Comparison of ENCODE assay signal across 13 cellular contexts in genomic region chr17:1997146-1997586, GRCh38. TPM values are rescaled to one million over a fixed set of nuclear protein-coding genes. Genes with fewer than 3 reads are reported as not detected.
DNase-seq lines count a peak whose midpoint lies in the region; ATAC-seq and TF ChIP-seq lines count a peak whose summit lies in the region.
"Had no signal": no experiment of that assay in that cellular context is flagged by ENCODE, and none has a peak within 500 bp of the region (broad histone marks: within the 10 kb centered on the region; RNA-seq: fewer than 3 reads in every experiment).

No MANE protein-coding gene starts in this region.

- no peaks in the 10 kb centered on the region for H3K9me3 ChIP-seq in T-helper 17 cell (ENCODE audit: control insufficient read depth, low read length, poor library complexity, severe bottlenecking)
- no peaks in the 10 kb centered on the region for H3K9me3 ChIP-seq in hepatocyte (ENCODE audit: low read depth)
- no peaks in the 10 kb centered on the region for H3K9me3 ChIP-seq in gastrocnemius medialis
- no peaks in the 10 kb centered on the region for H3K9me3 ChIP-seq in heart left ventricle
- H3K9me3 ChIP-seq: SK-N-SH had no signal

- H3K36me3 ChIP-seq in hepatocyte (replicated peaks; ENCODE audit: insufficient read depth, low read depth), result no peaks in the 10 kb centered on the region
- H3K36me3 ChIP-seq in gastrocnemius medialis, result no peaks in the 10 kb centered on the region
- H3K36me3 ChIP-seq in heart left ventricle, result no peaks in the 10 kb centered on the region

- H3K27me3 ChIP-seq in hepatocyte (no peaks in the 10 kb centered on the region), gastrocnemius medialis (no peaks in the 10 kb centered on the region), heart left ventricle (peaks cover 0 to 22% (median 0%) of the 10 kb centered on the region in 9 donors)

- ATAC-seq in T-helper 17 cell (no peak), gastrocnemius medialis (no peak), heart left ventricle (no peak), GM21526 (IDR thresholded peaks at IDR 0.05; ENCODE audit: low FRiP score, unreplicated experiment) (no peak)
- no peak for ATAC-seq in stimulated activated effector memory CD8-positive, alpha-beta T cell treated with anti-CD3 and anti-CD28 coated beads, Interleukin-12 subunit alpha, Interleukin-12 subunit beta, amount 100 ng/mL, for 72 hours
- ATAC-seq: activated CD8-positive, alpha-beta T cell treated with anti-CD3 and anti-CD28 coated beads for 36 hours had no signal

- no peak overlapping the region for H3K4me3 Mint-ChIP-seq in T-helper 17 cell
- H3K4me3 Mint-ChIP-seq in stimulated activated effector memory CD8-positive, alpha-beta T cell treated with anti-CD3 and anti-CD28 coated beads, Interleukin-12 subunit alpha, Interleukin-12 subunit beta, amount 100 ng/mL, for 72 hours, result no peak overlapping the region
- H3K4me3 Mint-ChIP-seq: activated CD8-positive, alpha-beta T cell treated with anti-CD3 and anti-CD28 coated beads for 36 hours had no signal

- intact Hi-C loops in gastrocnemius medialis (cut with DNase I; ENCODE audit: low total_unique reads), result no loop called here
- intact Hi-C loops in heart left ventricle (cut with DNase I), result loop anchor here in 1 of 10 donors (5.0 kb wide), 1 partner anchor 50 kb away; no protein-coding TSS in a partner anchor

- H3K4me1 ChIP-seq in hepatocyte (ENCODE audit: insufficient read depth) (peaks cover 46% of the 10 kb centered on the region), gastrocnemius medialis (peaks cover 37 to 39% of the 10 kb centered on the region in 2 donors), heart left ventricle (peaks cover 0 to 57% (median 24%) of the 10 kb centered on the region in 12 donors)

- TF ChIP-seq CTCF in hepatocyte (IDR thresholded peaks at IDR 0.05; ENCODE audit: poor library complexity), result no peak
- TF ChIP-seq CTCF in gastrocnemius medialis (IDR thresholded peaks at IDR 0.05 in 4 of 5, conservative IDR thresholded peaks at IDR 0.05 in 1 of 5), result no peak
- TF ChIP-seq CTCF in heart left ventricle (IDR thresholded peaks at IDR 0.05), result no peak

- H3K79me2 ChIP-seq in hepatocyte, result no peaks in the 10 kb centered on the region

- H3K27me3 Mint-ChIP-seq in T-helper 17 cell, result peaks cover 32% of the 10 kb centered on the region

- DNase-seq in HK-2 (ENCODE audit: unreplicated experiment), result peak; percentile 40
- no peak for DNase-seq in T-helper 17 cell
- DNase-seq in hepatocyte (ENCODE audit: low spot score), result peak; percentile 52
- no peak for DNase-seq in gastrocnemius medialis
- DNase-seq in stimulated activated effector memory CD8-positive, alpha-beta T cell treated with anti-CD3 and anti-CD28 coated beads, Interleukin-12 subunit alpha, Interleukin-12 subunit beta, amount 100 ng/mL, for 72 hours (ENCODE audit: low spot score in 2 of 2), result no peak
- no peak for DNase-seq in heart left ventricle
- DNase-seq in activated CD4-positive, alpha-beta T cell treated with anti-CD3 and anti-CD28 coated beads, Interleukin-2, amount 50 U/mL, for 48 hours, result no peak
- DNase-seq: activated CD8-positive, alpha-beta T cell treated with anti-CD3 and anti-CD28 coated beads for 36 hours; effector memory CD4-positive, alpha-beta T cell; KBM-7; NCI-H2227 treated with DMSO at 0.1 percent for 48 hours had no signal

- H3K27ac ChIP-seq in hepatocyte, result peak overlapping the region; percentile 90
- H3K27ac ChIP-seq in gastrocnemius medialis, result peak overlapping the region; percentile 91 to 97 (median 93)
- peak overlapping the region in 1 of 12 donors; percentile 51 for H3K27ac ChIP-seq in heart left ventricle

- in situ Hi-C loops in gastrocnemius medialis (cut with MboI; ENCODE audit: low sequenced_read_pairs in 4 of 4), result no loop called here

- no peaks in the 10 kb centered on the region for H4K20me1 ChIP-seq in hepatocyte (ENCODE audit: insufficient read depth, poor library complexity, severe bottlenecking)

- no peaks in the 10 kb centered on the region for H3K9me2 ChIP-seq in hepatocyte (replicated peaks; ENCODE audit: insufficient read depth)
- H3K9me2 ChIP-seq: SK-N-SH had no signal

- H3K4me3 ChIP-seq in hepatocyte (no peak overlapping the region), gastrocnemius medialis (no peak overlapping the region), heart left ventricle (no peak overlapping the region)

- WGBS in hepatocyte (ENCODE audit: low lambda C conversion rate, missing lambda C conversion rate), result 39% methylated on average over 12 of the region's 12 CpGs
- 86 to 89% (median 87%) methylated on average over 12 of the region's 12 CpGs for WGBS in heart left ventricle, 4 donors

- H2AFZ ChIP-seq in hepatocyte, result no peak overlapping the region

- peak overlapping the region; percentile 43 for H3K27ac Mint-ChIP-seq in T-helper 17 cell
- no peak overlapping the region for H3K27ac Mint-ChIP-seq in stimulated activated effector memory CD8-positive, alpha-beta T cell treated with anti-CD3 and anti-CD28 coated beads, Interleukin-12 subunit alpha, Interleukin-12 subunit beta, amount 100 ng/mL, for 72 hours
- H3K27ac Mint-ChIP-seq: activated CD8-positive, alpha-beta T cell treated with anti-CD3 and anti-CD28 coated beads for 36 hours had no signal

- H3K4me1 Mint-ChIP-seq in T-helper 17 cell, result peaks cover 4% of the 10 kb centered on the region
- no peaks in the 10 kb centered on the region for H3K4me1 Mint-ChIP-seq in stimulated activated effector memory CD8-positive, alpha-beta T cell treated with anti-CD3 and anti-CD28 coated beads, Interleukin-12 subunit alpha, Interleukin-12 subunit beta, amount 100 ng/mL, for 72 hours

- no peaks in the 10 kb centered on the region for H3K9me3 Mint-ChIP-seq in stimulated activated effector memory CD8-positive, alpha-beta T cell treated with anti-CD3 and anti-CD28 coated beads, Interleukin-12 subunit alpha, Interleukin-12 subunit beta, amount 100 ng/mL, for 72 hours
- H3K9me3 Mint-ChIP-seq: activated CD8-positive, alpha-beta T cell treated with anti-CD3 and anti-CD28 coated beads for 36 hours had no signal

- H3K4me2 ChIP-seq in hepatocyte, result peak overlapping the region; percentile 95
- H3K4me2 ChIP-seq: SK-N-SH had no signal

- TF ChIP-seq POLR2A in gastrocnemius medialis (IDR thresholded peaks at IDR 0.05) (no peak), heart left ventricle (IDR thresholded peaks at IDR 0.05) (no peak)

- peaks cover 7% of the 10 kb centered on the region for H3K36me3 Mint-ChIP-seq in T-helper 17 cell (ENCODE audit: low read depth)
- H3K36me3 Mint-ChIP-seq in stimulated activated effector memory CD8-positive, alpha-beta T cell treated with anti-CD3 and anti-CD28 coated beads, Interleukin-12 subunit alpha, Interleukin-12 subunit beta, amount 100 ng/mL, for 72 hours, result no peaks in the 10 kb centered on the region

RNA-seq across cellular contexts. Expression of gene RTN4RL1, which starts 28.0 kb away (rescaled TPM):
- under 1 TPM; 0.21 to 0.90 TPM for total RNA-seq in T-helper 17 cell
- total RNA-seq in hepatocyte, result 0.48 and 1.4 TPM in 2 replicates
- polyA plus RNA-seq in hepatocyte, result 0.53 and 0.97 TPM in 2 replicates
- 1 to 10 TPM in 2 of 4 donors, under 1 TPM in 2; 0.31 to 1.7 (median 1.2) TPM for total RNA-seq in gastrocnemius medialis
- 1 to 10 TPM; 1.7 to 4.2 (median 2.7) TPM for total RNA-seq in heart left ventricle
- polyA plus RNA-seq in heart left ventricle, result 1 to 10 TPM; 2.2 to 4.9 TPM

RNA-seq across cellular contexts. Expression of gene DPH1, which starts 32.8 kb away (rescaled TPM):
- total RNA-seq in T-helper 17 cell, result 10 to 100 TPM; 85.1 to 92.6 TPM
- 26.2 and 27.8 TPM in 2 replicates for total RNA-seq in hepatocyte
- 45.2 and 49.0 TPM in 2 replicates for polyA plus RNA-seq in hepatocyte
- 10 to 100 TPM; 47.2 to 59.9 (median 57.7) TPM for total RNA-seq in gastrocnemius medialis
- 10 to 100 TPM; 14.0 to 38.1 (median 27.6) TPM for total RNA-seq in heart left ventricle
- polyA plus RNA-seq in heart left ventricle, result 10 to 100 TPM; 18.8 to 23.4 TPM

RNA-seq across cellular contexts. Expression of gene OVCA2, which starts 44.7 kb away (rescaled TPM):
- total RNA-seq in T-helper 17 cell, result 10 to 100 TPM; 28.4 to 35.2 TPM
- 49.2 and 56.4 TPM in 2 replicates for total RNA-seq in hepatocyte
- 72.5 and 72.7 TPM in 2 replicates for polyA plus RNA-seq in hepatocyte
- total RNA-seq in gastrocnemius medialis, result 10 to 100 TPM; 12.6 to 50.2 (median 34.4) TPM
- 10 to 100 TPM; 16.0 to 30.2 (median 20.0) TPM for total RNA-seq in heart left ventricle
- polyA plus RNA-seq in heart left ventricle, result 10 to 100 TPM; 26.6 to 52.4 TPM

RNA-seq across cellular contexts. Expression of gene HIC1, which starts 57.7 kb away (rescaled TPM):
- total RNA-seq in T-helper 17 cell (1 to 10 TPM; 4.6 to 8.1 TPM), hepatocyte (8.8 and 9.4 TPM in 2 replicates), gastrocnemius medialis (1 to 10 TPM; 4.6 to 9.6 (median 6.9) TPM), heart left ventricle (10 to 100 TPM in 7 of 9 donors, 1 to 10 TPM in 2; 8.9 to 29.6 (median 16.7) TPM)
- polyA plus RNA-seq in hepatocyte (8.2 and 10.2 TPM in 2 replicates), heart left ventricle (10 to 100 TPM in 1 of 2 donors, 1 to 10 TPM in 1; 8.3 to 11.7 TPM)

Comparison
In these comparisons a context has a peak if more than half of its experiments do, and no peak if none do; other contexts are left out.
1. DNase-seq: peak in HK-2 (single experiment) and hepatocyte (single experiment); none in T-helper 17 cell (0 of 3), gastrocnemius medialis (0 of 2), stimulated activated effector memory CD8-positive, alpha-beta T cell treated with anti-CD3 and anti-CD28 coated beads, Interleukin-12 subunit alpha, Interleukin-12 subunit beta, amount 100 ng/mL, for 72 hours (0 of 2), heart left ventricle (0 of 5) and activated CD4-positive, alpha-beta T cell treated with anti-CD3 and anti-CD28 coated beads, Interleukin-2, amount 50 U/mL, for 48 hours (0 of 2).